ENCODE assay signal across 8 cellular contexts in the genomic region with DNA sequence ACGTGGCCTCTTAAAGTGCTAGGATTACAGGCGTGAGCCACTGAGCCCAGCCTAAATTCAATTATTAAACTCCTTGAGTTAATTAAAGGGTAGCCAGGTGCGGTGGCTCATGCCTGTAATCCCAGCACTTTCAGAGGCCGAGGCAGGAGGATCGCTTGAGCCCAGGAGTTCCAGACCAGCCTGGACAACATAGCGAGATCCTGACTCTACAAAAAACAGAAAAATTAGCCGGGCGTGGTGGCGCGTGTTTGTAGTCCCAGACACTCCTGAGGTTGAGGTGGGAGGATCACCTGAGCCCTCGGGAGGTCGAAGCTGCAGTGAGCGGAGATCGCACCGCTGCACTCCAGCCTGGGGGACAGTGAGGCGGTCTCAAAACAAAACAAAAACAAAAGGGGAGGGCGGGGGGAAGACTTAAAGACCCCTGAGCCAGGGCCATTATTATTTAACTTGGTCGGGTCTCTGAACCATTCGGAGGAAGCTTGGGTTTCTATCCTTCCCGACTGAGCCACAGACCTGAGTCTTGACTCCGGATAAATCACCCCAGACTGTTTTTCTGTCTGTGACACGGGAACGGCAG. TPM values are rescaled to one million over a fixed set of nuclear protein-coding genes. Genes with fewer than 3 reads are reported as not detected.
DNase-seq lines count a peak whose midpoint lies in the region; ATAC-seq and TF ChIP-seq lines count a peak whose summit lies in the region.

No MANE protein-coding gene starts in this region.

- TF ChIP-seq CTCF in AG04449 (IDR thresholded peaks at IDR 0.05; ENCODE audit: insufficient read depth, low read length, missing control alignments) (no peak), omental fat pad (IDR thresholded peaks at IDR 0.05) (no peak)

- peaks cover 3% of the 10 kb centered on the region for H3K36me3 Mint-ChIP-seq in IgD-negative memory B cell

- H3K4me1 Mint-ChIP-seq in IgD-negative memory B cell = peaks cover 6 to 24% (median 21%) of the 10 kb centered on the region in 3 donors

- intact Hi-C loops in posterior vena cava (cut with DNase I) = no loop called here

- CTCF ChIA-PET in AG04449 (lab: Yijun Ruan, JAX) = interaction anchor here (0.8 to 6.3 kb wide), 5 partner anchors 28 to 68 kb away, joined by 3 to 35 read pairs (median 7); no protein-coding TSS in a partner anchor

- no peaks in the 10 kb centered on the region for H3K27me3 Mint-ChIP-seq in IgD-negative memory B cell

- H3K4me3 ChIP-seq in AG04449 (ENCODE audit: low read depth, low read length) (peak overlapping the region; percentile 93), muscle layer of duodenum (ENCODE audit: low read depth in 1 of 2, low read length in 2 of 2) (peak overlapping the region; percentile 91 to 98)

- POLR2A ChIA-PET in AG04449 (lab: Yijun Ruan, JAX) = interaction anchor here (0.6 to 1.6 kb wide), 9 partner anchors 12 to 87 kb away, joined by 3 to 17 read pairs (median 7); a partner anchor contains a TSS

- peaks cover 11 to 25% of the 10 kb centered on the region in 2 donors for H3K4me1 ChIP-seq in muscle layer of duodenum (ENCODE audit: control insufficient read depth in 1 of 2, insufficient read depth in 2 of 2, low read length in 2 of 2)

- no peaks in the 10 kb centered on the region for H3K9me3 Mint-ChIP-seq in IgD-negative memory B cell

- peak overlapping the region; percentile 57 to 98 (median 95) for H3K4me3 Mint-ChIP-seq in IgD-negative memory B cell

- DNase-seq in AG04449 (ENCODE audit: low read depth, low spot score) (no peak), caudate nucleus (lab: John Stamatoyannopoulos, UW) (peak in 6 of 61 donors; percentile 4 to 30 (median 18)), posterior vena cava (ENCODE audit: low spot score) (no peak), omental fat pad (ENCODE audit: low spot score) (no peak), KBM-7 (no peak)

- in situ Hi-C loops in KBM-7 (cut with MboI; ENCODE audit: low pct_unique_long_range_greater_than_20kb, low sequenced_read_pairs) = no loop called here

- ATAC-seq in HG02970 (IDR thresholded peaks at IDR 0.05; ENCODE audit: low FRiP score, unreplicated experiment) = no peak
- no peak for ATAC-seq in omental fat pad (ENCODE audit: low FRiP score)

- peak overlapping the region; percentile 92 for H3K27ac ChIP-seq in caudate nucleus (ENCODE audit: low read depth, low read length)
- H3K27ac ChIP-seq in muscle layer of duodenum (ENCODE audit: low read length) = peak overlapping the region; percentile 83

- H3K27me3 ChIP-seq in muscle layer of duodenum (ENCODE audit: low read depth, low read length) = no peaks in the 10 kb centered on the region

- peaks cover 6 to 7% of the 10 kb centered on the region in 2 donors for H3K36me3 ChIP-seq in muscle layer of duodenum (ENCODE audit: control insufficient read depth in 1 of 2, insufficient read depth in 2 of 2, low read length in 2 of 2)

- H3K9me3 ChIP-seq in muscle layer of duodenum (ENCODE audit: control insufficient read depth in 1 of 2, low read length in 2 of 2) = no peaks in the 10 kb centered on the region

- peak overlapping the region; percentile 23 to 98 (median 97) for H3K27ac Mint-ChIP-seq in IgD-negative memory B cell

RNA-seq across cellular contexts. Expression of a gene that starts 19.5 kb away (rescaled TPM):
- polyA plus RNA-seq in IgD-negative memory B cell = 45.0 TPM
- total RNA-seq in posterior vena cava (10 to 100 TPM; 33.6 to 36.3 TPM), omental fat pad (10 to 100 TPM; 17.4 to 37.0 (median 22.2) TPM)

RNA-seq across cellular contexts. Expression of a gene that starts 22.1 kb away (rescaled TPM):
- polyA plus RNA-seq in IgD-negative memory B cell = not detected
- total RNA-seq in posterior vena cava = 1 to 10 TPM; 5.0 to 5.2 TPM
- 1 to 10 TPM; 1.7 to 3.5 (median 2.3) TPM for total RNA-seq in omental fat pad

RNA-seq across cellular contexts. Expression of a gene that starts 49.0 kb away (rescaled TPM):
- polyA plus RNA-seq in IgD-negative memory B cell = 0.26 TPM
- 10 to 100 TPM; 13.7 to 14.5 TPM for total RNA-seq in posterior vena cava
- 1 to 10 TPM; 4.7 to 9.1 (median 6.9) TPM for total RNA-seq in omental fat pad
